In the genomic region with DNA sequence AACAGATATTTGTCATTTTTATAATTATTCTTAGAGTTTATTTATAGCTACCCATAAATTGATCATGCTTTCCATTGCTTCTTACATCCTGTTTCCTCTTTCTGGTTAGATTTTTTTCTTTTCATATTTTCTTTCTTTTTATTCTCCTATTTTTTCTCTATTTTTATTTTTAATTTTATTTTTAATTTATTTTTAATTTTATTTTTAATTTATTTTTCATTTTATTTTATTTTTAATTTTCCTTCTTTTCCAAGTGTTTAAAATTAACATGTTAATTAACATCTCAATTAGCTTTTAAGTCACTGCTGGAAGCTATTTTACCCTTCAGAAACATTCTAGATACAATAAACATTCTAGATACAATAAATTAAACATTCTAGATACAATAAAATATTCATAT, we compare ENCODE assay signal across 22 cellular contexts.
"Had no signal": no experiment of that assay in that cellular context is flagged by ENCODE, and none has a peak within 500 bp of the region (broad histone marks: within the 10 kb centered on the region; RNA-seq: fewer than 3 reads in every experiment).

No MANE protein-coding gene starts in this region.

- H3K36me3 Mint-ChIP-seq: naive thymus-derived CD8-positive, alpha-beta T cell; stimulated activated effector memory CD8-positive, alpha-beta T cell treated with anti-CD3 and anti-CD28 coated beads, Interleukin-12 subunit alpha, Interleukin-12 subunit beta, amount 100 ng/mL, for 72 hours; type B pancreatic cell had no signal

- H3K4me1 Mint-ChIP-seq: naive thymus-derived CD8-positive, alpha-beta T cell; stimulated activated effector memory CD8-positive, alpha-beta T cell treated with anti-CD3 and anti-CD28 coated beads, Interleukin-12 subunit alpha, Interleukin-12 subunit beta, amount 100 ng/mL, for 72 hours had no signal

- DNase-seq: cortex of kidney; effector memory CD8-positive, alpha-beta T cell; foreskin fibroblast; heart left ventricle; kidney glomerular epithelial cell; left colon; left ventricle myocardium inferior; lower lobe of right lung; naive thymus-derived CD8-positive, alpha-beta T cell; stimulated activated CD4-positive, alpha-beta T cell treated with anti-CD3 and anti-CD28 coated beads, Interleukin-2, amount 100 ng/mL, for 24 hours; stimulated activated CD4-positive, alpha-beta T cell treated with anti-CD3 and anti-CD28 coated beads, Interleukin-4, amount 100 ng/mL, for 24 hours; stimulated activated naive CD8-positive, alpha-beta T cell treated with anti-CD3 and anti-CD28 coated beads, Interleukin-15, Interleukin-2, amounts not matched to agents 100 U/mL and 50 U/mL, for 24 hours; substantia nigra; testis; tibial artery had no signal

- FAIRE-seq: islet of Langerhans had no signal

- H3K9me3 Mint-ChIP-seq: effector memory CD8-positive, alpha-beta T cell; naive thymus-derived CD8-positive, alpha-beta T cell; neural crest cell; stimulated activated effector memory CD8-positive, alpha-beta T cell treated with anti-CD3 and anti-CD28 coated beads, Interleukin-12 subunit alpha, Interleukin-12 subunit beta, amount 100 ng/mL, for 72 hours; type B pancreatic cell had no signal

- H3K27me3 Mint-ChIP-seq: type B pancreatic cell had no signal

- ATAC-seq: effector memory CD8-positive, alpha-beta T cell; esophagus mucosa; gastroesophageal sphincter; heart left ventricle; left colon; lower lobe of right lung; naive thymus-derived CD8-positive, alpha-beta T cell; sciatic nerve; stimulated activated effector memory CD8-positive, alpha-beta T cell treated with anti-CD3 and anti-CD28 coated beads, Interleukin-12 subunit alpha, Interleukin-12 subunit beta, amount 100 ng/mL, for 72 hours; stimulated activated naive CD8-positive, alpha-beta T cell treated with anti-CD3 and anti-CD28 coated beads, Interleukin-15, Interleukin-2, amounts not matched to agents 100 U/mL and 50 U/mL, for 24 hours had no signal

- H3K27ac Mint-ChIP-seq: effector memory CD8-positive, alpha-beta T cell; naive thymus-derived CD8-positive, alpha-beta T cell; stimulated activated effector memory CD8-positive, alpha-beta T cell treated with anti-CD3 and anti-CD28 coated beads, Interleukin-12 subunit alpha, Interleukin-12 subunit beta, amount 100 ng/mL, for 72 hours; type B pancreatic cell had no signal

- H3K4me3 Mint-ChIP-seq: effector memory CD8-positive, alpha-beta T cell; naive thymus-derived CD8-positive, alpha-beta T cell; neural crest cell; stimulated activated effector memory CD8-positive, alpha-beta T cell treated with anti-CD3 and anti-CD28 coated beads, Interleukin-12 subunit alpha, Interleukin-12 subunit beta, amount 100 ng/mL, for 72 hours; type B pancreatic cell had no signal
